ENCODE assay signal across 8 cellular contexts in the genomic region with DNA sequence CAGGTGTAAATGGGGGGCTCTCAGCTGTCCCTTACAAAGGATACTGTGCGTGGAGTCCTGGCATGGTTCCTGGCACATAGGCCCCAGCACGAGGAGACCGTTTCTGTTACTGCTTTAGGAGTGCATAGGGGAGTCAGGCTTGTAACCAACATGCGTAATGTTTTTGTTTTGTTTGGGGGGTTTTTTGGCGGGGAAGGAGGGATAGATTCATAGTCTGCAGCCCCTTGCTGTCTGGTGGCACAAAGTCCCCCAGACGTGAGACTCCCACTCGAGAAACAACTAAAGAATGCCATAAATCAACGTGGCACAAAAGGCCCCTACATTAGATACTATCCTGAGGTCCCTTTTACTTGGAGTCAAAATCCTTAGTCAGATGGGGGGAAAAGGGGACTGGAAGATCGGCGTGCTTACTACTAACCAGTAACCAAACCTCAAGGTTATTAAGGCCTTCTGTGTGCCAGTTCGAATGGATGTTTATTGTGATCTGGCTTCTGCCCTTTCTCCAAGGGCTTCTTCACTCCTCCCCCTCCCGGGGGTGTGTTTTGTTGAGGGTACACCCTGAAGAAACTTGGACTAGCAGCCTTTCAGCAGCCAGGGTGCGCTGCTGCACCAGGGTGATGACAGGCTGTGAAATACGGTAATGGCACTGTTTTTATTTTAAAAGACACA. TPM values are rescaled to one million over a fixed set of nuclear protein-coding genes. Genes with fewer than 3 reads are reported as not detected.
DNase-seq lines count a peak whose midpoint lies in the region; ATAC-seq, FAIRE-seq and TF ChIP-seq lines count a peak whose summit lies in the region.

No MANE protein-coding gene starts in this region.

- H3K4me3 ChIP-seq in coronary artery (peak overlapping the region; percentile 85), left lung (peak overlapping the region; percentile 71 to 98)

- no peaks in the 10 kb centered on the region for H3K27me3 ChIP-seq in left lung

- peaks cover 4 to 43% of the 10 kb centered on the region in 2 donors for H3K36me3 ChIP-seq in left lung

- TF ChIP-seq CTCF in coronary artery (IDR thresholded peaks at IDR 0.05): peak; percentile 58
- peak; percentile 78 to 81 for TF ChIP-seq CTCF in left lung (IDR thresholded peaks at IDR 0.05)

- DNase-seq in NCI-H524 treated with DMSO at 0.1 percent for 48 hours (lab: John Stamatoyannopoulos, UW): peak; percentile 49
- DNase-seq in activated CD4-positive, alpha-beta T cell treated with anti-CD3 and anti-CD28 coated beads for 48 hours: peak; percentile 92
- peak; percentile 83 for DNase-seq in coronary artery (ENCODE audit: low spot score)
- DNase-seq in left lung: peak; percentile 89 to 90
- peak; percentile 82 for DNase-seq in stimulated activated CD4-positive, alpha-beta T cell treated with anti-CD3 and anti-CD28 coated beads, Interleukin-2, amount 100 ng/mL, for 4 hours (ENCODE audit: low read depth)

- peak overlapping the region; percentile 94 to 95 for H3K27ac ChIP-seq in coronary artery
- H3K27ac ChIP-seq in left lung: peak overlapping the region; percentile 91 to 92

- intact Hi-C loops in left lung (cut with DNase I): no loop called here

- peak; percentile 34 for ATAC-seq in HG03442 (IDR thresholded peaks at IDR 0.05; ENCODE audit: unreplicated experiment)
- ATAC-seq in left lung: peak; percentile 56

- peak; percentile 62 for FAIRE-seq in A204.1 (lab: Jason Lieb, UNC)

- peak; percentile 50 for TF ChIP-seq POLR2A in GM18526 (IDR thresholded peaks at IDR 0.05; ENCODE audit: extremely low read depth, insufficient read length)

- peaks cover 32 to 71% of the 10 kb centered on the region in 2 donors for H3K4me1 ChIP-seq in left lung

- H3K9me3 ChIP-seq in left lung: no peaks in the 10 kb centered on the region

RNA-seq across cellular contexts. Expression of gene ISCU, which starts 0.9 kb away (rescaled TPM):
- total RNA-seq in left lung: 100 to 1,000 TPM in 1 of 2 donors, 10 to 100 TPM in 1; 97.9 to 147 TPM

RNA-seq across cellular contexts. Expression of gene SART3, which starts 2.3 kb away (rescaled TPM):
- total RNA-seq in left lung: 10 to 100 TPM; 35.1 to 41.7 TPM

RNA-seq across cellular contexts. Expression of gene TMEM119, which starts 34.6 kb away (rescaled TPM):
- 10 to 100 TPM; 50.5 to 90.9 TPM for total RNA-seq in left lung

RNA-seq across cellular contexts. Expression of gene FICD, which starts 48.2 kb away (rescaled TPM):
- 10 to 100 TPM in 1 of 2 donors, 1 to 10 TPM in 1; 7.7 to 13.2 TPM for total RNA-seq in left lung

Comparison
In these comparisons a context has a peak if more than half of its experiments do, and no peak if none do; other contexts are left out.
1. Peak in every context shown above with its lines: DNase-seq, ATAC-seq, H3K4me3 ChIP-seq and H3K27ac ChIP-seq.